ENCODE assay signal across 10 cellular contexts in the genomic region with DNA sequence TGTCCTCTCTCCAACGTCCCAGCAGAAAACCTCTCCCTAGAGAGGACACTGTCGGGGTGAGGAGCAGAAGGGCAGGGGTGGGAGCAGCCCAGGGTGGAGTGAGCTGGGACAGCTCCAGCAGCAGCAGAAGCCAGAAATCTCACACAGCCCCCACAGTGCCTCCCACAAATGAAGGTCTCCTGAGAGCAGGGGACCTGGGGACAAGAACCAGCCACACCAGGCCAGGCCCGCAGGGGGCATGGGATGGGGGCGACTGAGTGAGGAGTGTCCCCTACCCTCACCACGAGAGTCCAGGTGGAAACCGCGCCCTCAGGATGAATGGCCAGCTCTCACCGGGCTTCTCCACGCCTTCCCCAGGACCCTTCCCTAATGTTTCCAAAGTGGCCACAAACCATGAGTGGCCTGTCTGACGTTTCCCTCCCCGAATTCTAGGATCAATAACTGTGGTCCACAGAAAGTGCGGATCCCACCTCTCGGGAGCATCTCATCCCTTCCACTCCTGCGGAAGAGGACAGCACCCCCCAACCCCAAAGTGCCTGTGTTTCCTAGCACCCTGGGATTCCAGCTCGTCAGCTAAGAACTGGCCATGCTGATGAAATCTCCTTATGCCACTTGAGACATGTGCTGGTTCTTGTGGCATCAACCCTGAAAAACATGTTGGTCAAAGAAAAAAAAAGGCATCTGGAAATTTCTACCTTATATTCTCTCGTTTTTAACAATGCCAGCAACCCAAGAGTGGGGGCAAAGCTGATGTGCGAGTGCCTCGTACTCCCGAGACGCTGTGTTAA.
DNase-seq lines count a peak whose midpoint lies in the region; ATAC-seq, FAIRE-seq and TF ChIP-seq lines count a peak whose summit lies in the region.
"Had no signal": no experiment of that assay in that cellular context is flagged by ENCODE, and none has a peak within 500 bp of the region (broad histone marks: within the 10 kb centered on the region; RNA-seq: fewer than 3 reads in every experiment).

No MANE protein-coding gene starts in this region.

- TF ChIP-seq POLR2A in H54 (IDR thresholded peaks at IDR 0.05; ENCODE audit: low read depth, low read length), result no peak

- TF ChIP-seq CTCF in ascending aorta (IDR thresholded peaks at IDR 0.05), result no peak

- peak overlapping the region; percentile 4 to 51 for H3K27ac ChIP-seq in ascending aorta
- H3K27ac ChIP-seq in effector memory CD4-positive, alpha-beta T cell (ENCODE audit: insufficient read depth, low read length, poor library complexity, severe bottlenecking), result no peak overlapping the region

- in situ Hi-C loops in KBM-7 (cut with MboI; ENCODE audit: low pct_unique_long_range_greater_than_20kb, low sequenced_read_pairs), result no loop called here

- H3K36me3 ChIP-seq in ascending aorta, result no peaks in the 10 kb centered on the region
- no peaks in the 10 kb centered on the region for H3K36me3 ChIP-seq in effector memory CD4-positive, alpha-beta T cell (ENCODE audit: control insufficient read depth, insufficient read depth, low read length)

- no peak overlapping the region for H3K4me3 ChIP-seq in ascending aorta
- no peak overlapping the region for H3K4me3 ChIP-seq in effector memory CD4-positive, alpha-beta T cell (ENCODE audit: insufficient read depth, low read depth, low read length, poor library complexity, severe bottlenecking)

- ATAC-seq in Right ventricle myocardium inferior (no peak), left ventricle myocardium superior (no peak)

- intact Hi-C loops in Right ventricle myocardium inferior (cut with DNase I) (no loop called here), left ventricle myocardium superior (cut with micrococcal nuclease) (no loop called here), ascending aorta (cut with DNase I) (loop anchor here (5.0 to 10.0 kb wide), 4 partner anchors 38 to 1072 kb away; no protein-coding TSS in a partner anchor)

- no peaks in the 10 kb centered on the region for H3K9me3 ChIP-seq in ascending aorta
- no peaks in the 10 kb centered on the region for H3K9me3 ChIP-seq in effector memory CD4-positive, alpha-beta T cell (ENCODE audit: control insufficient read depth, low read length)

- FAIRE-seq in H54 (lab: Jason Lieb, UNC), result no peak

- H3K27me3 ChIP-seq in ascending aorta, result no peaks in the 10 kb centered on the region
- H3K27me3 ChIP-seq in effector memory CD4-positive, alpha-beta T cell (replicated peaks; ENCODE audit: control insufficient read depth, insufficient read depth, low read length, poor library complexity, severe bottlenecking), result no peaks in the 10 kb centered on the region

- peaks cover 13 to 29% of the 10 kb centered on the region in 2 donors for H3K4me1 ChIP-seq in ascending aorta
- peaks cover 14% of the 10 kb centered on the region for H3K4me1 ChIP-seq in effector memory CD4-positive, alpha-beta T cell (ENCODE audit: control insufficient read depth, insufficient read depth, low read length, poor library complexity, severe bottlenecking)

- DNase-seq in Right ventricle myocardium inferior (ENCODE audit: missing footprints), result peak; percentile 53
- DNase-seq in left ventricle myocardium superior, result no peak
- DNase-seq in ascending aorta (ENCODE audit: low spot score in 2 of 2), result peak in 1 of 2 donors; percentile 62
- peak; percentile 83 for DNase-seq in mesenteric fat pad (ENCODE audit: low spot score)
- DNase-seq in ureter (ENCODE audit: low spot score), result peak; percentile 40
- no peak for DNase-seq in KBM-7
- no peak for DNase-seq in H54 (ENCODE audit: insufficient read length, low spot score)
- no peak for DNase-seq in effector memory CD4-positive, alpha-beta T cell
- DNase-seq: COR-L47, Kasumi-1 had no signal

Comparison
In these comparisons a context has a peak if more than half of its experiments do, and no peak if none do; other contexts are left out.
1. DNase-seq: peak in Right ventricle myocardium inferior (single experiment), mesenteric fat pad (single experiment) and ureter (single experiment); none in left ventricle myocardium superior (single experiment), KBM-7 (single experiment), H54 (single experiment) and effector memory CD4-positive, alpha-beta T cell (0 of 3).